Comparison of ENCODE assay signal across 8 cellular contexts in genomic region chr16:81366316-81366932, GRCh38. TPM values are rescaled to one million over a fixed set of nuclear protein-coding genes. Genes with fewer than 3 reads are reported as not detected.
DNase-seq lines count a peak whose midpoint lies in the region; ATAC-seq, FAIRE-seq and TF ChIP-seq lines count a peak whose summit lies in the region.

No MANE protein-coding gene starts in this region.

- H3F3A ChIP-seq in GM23248 (ENCODE audit: insufficient read depth), result 0 out of 2 replicates have a peak, but pooled peaks cover 11% of the 10 kb centered on the region

- H3K9me3 Mint-ChIP-seq in brain, result no peaks in the 10 kb centered on the region

- H3K27ac ChIP-seq in GM23248 (no peak overlapping the region), thyroid gland (no peak overlapping the region)

- H3K4me3 Mint-ChIP-seq in brain, result no peak overlapping the region

- intact Hi-C loops in thyroid gland (cut with DNase I), result loop anchor here (10.0 kb wide), 1 partner anchor 498 kb away; no protein-coding TSS in a partner anchor

- 61 to 63% methylated on average over 12 of the region's 12 CpGs for WGBS in GM23248 (ENCODE audit: low coverage in 1 of 2, low lambda C conversion rate in 2 of 2, missing lambda C conversion rate in 2 of 2), 2 experiments
- WGBS in thyroid gland, 2 donors, result 58 to 60% methylated on average over 12 of the region's 12 CpGs

- peak; percentile 93 for FAIRE-seq in islet of Langerhans (lab: Jason Lieb, UNC)

- H3K4me1 Mint-ChIP-seq in brain, result no peaks in the 10 kb centered on the region

- no peaks in the 10 kb centered on the region for H4K20me1 ChIP-seq in GM23248 (ENCODE audit: insufficient read depth)

- no peak overlapping the region for H2AFZ ChIP-seq in GM23248

- no peaks in the 10 kb centered on the region for H3K27me3 Mint-ChIP-seq in brain

- H3K36me3 Mint-ChIP-seq in brain, result peaks cover 57% of the 10 kb centered on the region

- DNase-seq in DMS 273 (lab: John Stamatoyannopoulos, UW; ENCODE audit: unreplicated experiment), result peak; percentile 71
- peak; percentile 70 for DNase-seq in GM23248
- peak; percentile 4 for DNase-seq in NCI-H345 treated with DMSO at 0.1 percent for 48 hours (lab: John Stamatoyannopoulos, UW; ENCODE audit: unreplicated experiment)
- no peak for DNase-seq in thyroid gland
- no peak for DNase-seq in HK-2 (ENCODE audit: unreplicated experiment)

- ATAC-seq in HG02973 (IDR thresholded peaks at IDR 0.05; ENCODE audit: unreplicated experiment), result no peak

- H3K36me3 ChIP-seq in GM23248 (ENCODE audit: low read depth) (peaks cover 8% of the 10 kb centered on the region; the same call in 1 of the 2 replicates), thyroid gland (peaks cover 21 to 28% of the 10 kb centered on the region in 2 donors)

- H3K4me1 ChIP-seq in GM23248 (ENCODE audit: insufficient read depth) (no peaks in the 10 kb centered on the region), thyroid gland (no peaks in the 10 kb centered on the region)

- no peaks in the 10 kb centered on the region for H3K27me3 ChIP-seq in GM23248 (replicated peaks; ENCODE audit: insufficient read depth)
- no peaks in the 10 kb centered on the region for H3K27me3 ChIP-seq in thyroid gland

- H3K9ac ChIP-seq in GM23248, result no peak overlapping the region

- no peaks in the 10 kb centered on the region for H3K9me3 ChIP-seq in GM23248 (ENCODE audit: low read depth)
- no peaks in the 10 kb centered on the region for H3K9me3 ChIP-seq in thyroid gland

- no peaks in the 10 kb centered on the region for H3K9me2 ChIP-seq in GM23248 (ENCODE audit: insufficient read depth)

- peak; percentile 84 to 88 for TF ChIP-seq CTCF in brain (conservative IDR thresholded peaks at IDR 0.05)
- TF ChIP-seq CTCF in thyroid gland (IDR thresholded peaks at IDR 0.05), result peak; percentile 13 to 78 (median 56)

- peak overlapping the region in 3 of 5 experiments; percentile 13 to 52 (median 51) for H3K27ac Mint-ChIP-seq in brain

- no peak for TF ChIP-seq POLR2A in thyroid gland (IDR thresholded peaks at IDR 0.05)

- in situ Hi-C loops in GM23248 (cut with MboI), result loop anchor here (10.0 kb wide), 1 partner anchor 498 kb away; no protein-coding TSS in a partner anchor

- no peak overlapping the region for H3K4me2 ChIP-seq in GM23248 (ENCODE audit: unreplicated experiment)

- H3K4me3 ChIP-seq in GM23248 (no peak overlapping the region), thyroid gland (replicated peaks in 1 of 3) (no peak overlapping the region)

- H3K79me2 ChIP-seq in GM23248 (ENCODE audit: insufficient read depth), result no peaks in the 10 kb centered on the region

RNA-seq across cellular contexts. Expression of gene GAN, which starts 51.7 kb away (rescaled TPM):
- total RNA-seq in GM23248 (2014; rRNA removed; shearing (Covaris generic)), result 5.7 and 5.8 TPM in 2 replicates
- polyA plus RNA-seq in GM23248 (2016; fragmentation: Nextera tagmentation; extraction: Ambion mirVana), result 1.6 and 2.1 TPM in 2 replicates
- 1.3 TPM for polyA plus RNA-seq in brain (ENCODE audit: insufficient read depth, low read depth, low replicate concordance)
- 10 to 100 TPM in 1 of 4 donors, 1 to 10 TPM in 3; 8.7 to 12.8 (median 9.5) TPM for total RNA-seq in thyroid gland

Comparison
In these comparisons a context has a peak if more than half of its experiments do, and no peak if none do; other contexts are left out.
1. DNase-seq: peak in DMS 273 (single experiment), GM23248 (single experiment) and NCI-H345 treated with DMSO at 0.1 percent for 48 hours (single experiment); none in thyroid gland (0 of 2) and HK-2 (single experiment).